Comparison of ENCODE assay signal across 7 cellular contexts in genomic region chr13:87166348-87166747, GRCh38.
"Had no signal": no experiment of that assay in that cellular context is flagged by ENCODE, and none has a peak within 500 bp of the region (broad histone marks: within the 10 kb centered on the region; RNA-seq: fewer than 3 reads in every experiment).

No MANE protein-coding gene starts in this region.

- H3K4me3 ChIP-seq: GM23248 had no signal

- ATAC-seq: HepG2 had no signal

- H3K27me3 Mint-ChIP-seq: IgD-negative memory B cell had no signal

- H3K9ac ChIP-seq: GM23248 had no signal

- H3K4me3 Mint-ChIP-seq: IgD-negative memory B cell had no signal

- H3K36me3 Mint-ChIP-seq: IgD-negative memory B cell had no signal

- H3K27ac Mint-ChIP-seq: IgD-negative memory B cell had no signal

- DNase-seq: GM23248, GOT3, H7, HCEC 1CT had no signal

- H2AFZ ChIP-seq: GM23248 had no signal

- H3K27ac ChIP-seq: GM23248, HL-60 had no signal
